12 cellular contexts compared by ENCODE assay signal in the genomic region with DNA sequence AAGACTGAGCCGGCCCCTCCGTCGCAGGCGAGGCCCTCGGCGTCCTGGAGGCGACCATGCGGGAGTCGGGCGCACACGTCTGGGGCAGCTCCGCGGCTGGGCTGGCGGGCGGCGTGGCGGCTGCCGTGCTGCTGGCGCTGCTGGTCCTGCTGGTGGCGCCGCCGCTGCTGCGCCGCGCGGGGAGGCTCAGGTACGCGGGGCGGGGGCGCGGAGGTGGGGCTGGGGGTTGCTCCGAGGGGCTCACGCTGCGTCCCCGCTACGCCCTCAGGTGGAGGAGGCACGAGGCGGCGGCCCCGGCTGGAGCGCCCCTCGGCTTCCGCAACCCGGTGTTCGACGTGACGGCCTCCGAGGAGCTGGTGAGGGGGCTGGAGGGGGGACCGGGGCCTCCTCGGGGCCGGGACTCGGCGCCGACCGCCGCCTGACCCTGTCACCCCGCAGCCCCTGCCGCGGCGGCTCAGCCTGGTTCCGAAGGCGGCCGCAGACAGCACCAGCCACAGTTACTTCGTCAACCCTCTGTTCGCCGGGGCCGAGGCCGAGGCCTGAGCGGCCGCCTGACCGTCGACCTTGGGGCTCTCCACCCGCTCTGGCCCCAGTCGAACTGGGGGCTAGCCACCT. TPM values are rescaled to one million over a fixed set of nuclear protein-coding genes. Genes with fewer than 3 reads are reported as not detected.
DNase-seq lines count a peak whose midpoint lies in the region; ATAC-seq and TF ChIP-seq lines count a peak whose summit lies in the region.
"Had no signal": no experiment of that assay in that cellular context is flagged by ENCODE, and none has a peak within 500 bp of the region (broad histone marks: within the 10 kb centered on the region; RNA-seq: fewer than 3 reads in every experiment).

No MANE protein-coding gene starts in this region.

- H3K4me1 Mint-ChIP-seq in stimulated activated naive CD8-positive, alpha-beta T cell treated with anti-CD3 and anti-CD28 coated beads, Interleukin-15, amount 100 ng/mL, for 72 hours, result peaks cover 5% of the 10 kb centered on the region
- H3K4me1 Mint-ChIP-seq in central memory CD8-positive, alpha-beta T cell, result no peaks in the 10 kb centered on the region

- no peak overlapping the region for H3K4me3 ChIP-seq in mucosa of descending colon

- H3K9me3 ChIP-seq in mucosa of descending colon, result no peaks in the 10 kb centered on the region

- TF ChIP-seq CTCF in mucosa of descending colon (IDR thresholded peaks at IDR 0.05), result no peak

- no peak overlapping the region for H3K27ac Mint-ChIP-seq in stimulated activated naive CD8-positive, alpha-beta T cell treated with anti-CD3 and anti-CD28 coated beads, Interleukin-15, amount 100 ng/mL, for 72 hours
- no peak overlapping the region for H3K27ac Mint-ChIP-seq in central memory CD8-positive, alpha-beta T cell (ENCODE audit: low read depth)
- H3K27ac Mint-ChIP-seq: activated T-helper 2 cell treated with anti-CD3 and anti-CD28 coated beads, Interferon-gamma antibody, Interleukin-2, Interleukin-4, amounts not matched to agents 10 μg/mL and 5 μg/mL and 100 μg/mL, durations not matched to agents 14 hours and 24 hours and 36 hours; T-helper 1 cell treated with Interleukin-12 subunit alpha and Interleukin-12 subunit beta and Interleukin-4 antibody, amounts not matched to agents 30 μg/mL and 1 μg/mL, for 36 hours had no signal

- peaks cover 4% of the 10 kb centered on the region for H3K36me3 ChIP-seq in mucosa of descending colon (ENCODE audit: low read depth)

- no peaks in the 10 kb centered on the region for H3K9me3 Mint-ChIP-seq in stimulated activated naive CD8-positive, alpha-beta T cell treated with anti-CD3 and anti-CD28 coated beads, Interleukin-15, amount 100 ng/mL, for 72 hours
- no peaks in the 10 kb centered on the region for H3K9me3 Mint-ChIP-seq in central memory CD8-positive, alpha-beta T cell
- H3K9me3 Mint-ChIP-seq: activated T-helper 2 cell treated with anti-CD3 and anti-CD28 coated beads, Interferon-gamma antibody, Interleukin-2, Interleukin-4, amounts not matched to agents 10 μg/mL and 5 μg/mL and 100 μg/mL, durations not matched to agents 14 hours and 24 hours and 36 hours; T-helper 1 cell treated with Interleukin-12 subunit alpha and Interleukin-12 subunit beta and Interleukin-4 antibody, amounts not matched to agents 30 μg/mL and 1 μg/mL, for 36 hours had no signal

- ATAC-seq in stimulated activated naive CD8-positive, alpha-beta T cell treated with anti-CD3 and anti-CD28 coated beads, Interleukin-15, amount 100 ng/mL, for 72 hours, result peak; percentile 6
- no peak for ATAC-seq in stimulated activated naive CD8-positive, alpha-beta T cell treated with anti-CD3 and anti-CD28 coated beads, Interleukin-15, Interleukin-2, amounts not matched to agents 100 U/mL and 50 U/mL, for 24 hours
- ATAC-seq in central memory CD8-positive, alpha-beta T cell (replicated peaks; ENCODE audit: extremely low read depth, poor library complexity, severe bottlenecking), result no peak
- ATAC-seq in mucosa of descending colon (peak; percentile 4), GM21526 (IDR thresholded peaks at IDR 0.05; ENCODE audit: low FRiP score, unreplicated experiment) (no peak), GM19395 (IDR thresholded peaks at IDR 0.05; ENCODE audit: unreplicated experiment) (no peak)

- peaks cover 2% of the 10 kb centered on the region for H3K36me3 Mint-ChIP-seq in central memory CD8-positive, alpha-beta T cell (ENCODE audit: insufficient read depth)

- no peak for DNase-seq in stimulated activated naive CD8-positive, alpha-beta T cell treated with anti-CD3 and anti-CD28 coated beads, Interleukin-15, amount 100 ng/mL, for 72 hours
- DNase-seq in stimulated activated naive CD8-positive, alpha-beta T cell treated with anti-CD3 and anti-CD28 coated beads, Interleukin-15, Interleukin-2, amounts not matched to agents 100 U/mL and 50 U/mL, for 24 hours, result no peak
- DNase-seq in central memory CD8-positive, alpha-beta T cell (ENCODE audit: low spot score in 2 of 2), result no peak
- DNase-seq in mucosa of descending colon (peak in 1 of 3 donors; percentile 58), hypothalamus (lab: John Stamatoyannopoulos, UW) (no peak), mucosa of gallbladder (ENCODE audit: low spot score) (no peak)
- DNase-seq: DND-41, midbrain had no signal

- no peak overlapping the region for H3K4me3 Mint-ChIP-seq in stimulated activated naive CD8-positive, alpha-beta T cell treated with anti-CD3 and anti-CD28 coated beads, Interleukin-15, amount 100 ng/mL, for 72 hours
- H3K4me3 Mint-ChIP-seq in central memory CD8-positive, alpha-beta T cell, result peak overlapping the region; percentile 46
- H3K4me3 Mint-ChIP-seq: T-helper 1 cell treated with Interleukin-12 subunit alpha and Interleukin-12 subunit beta and Interleukin-4 antibody, amounts not matched to agents 30 μg/mL and 1 μg/mL, for 36 hours had no signal

- intact Hi-C loops in mucosa of descending colon (cut with DNase I, micrococcal nuclease), result no loop called here

- H3K27me3 Mint-ChIP-seq in stimulated activated naive CD8-positive, alpha-beta T cell treated with anti-CD3 and anti-CD28 coated beads, Interleukin-15, amount 100 ng/mL, for 72 hours, result peaks cover 33% of the 10 kb centered on the region
- peaks cover 10% of the 10 kb centered on the region for H3K27me3 Mint-ChIP-seq in central memory CD8-positive, alpha-beta T cell

- H3K4me1 ChIP-seq in mucosa of descending colon (ENCODE audit: low read depth), result peaks cover 18% of the 10 kb centered on the region

RNA-seq across cellular contexts. Expression of a gene that starts 7.8 kb away (rescaled TPM):
- total RNA-seq in mucosa of descending colon (100 to 1,000 TPM; 128 to 486 (median 198) TPM), mucosa of gallbladder (204 TPM)

Comparison
In these comparisons a context has a peak if more than half of its experiments do, and no peak if none do; other contexts are left out.
1. ATAC-seq: peak in stimulated activated naive CD8-positive, alpha-beta T cell treated with anti-CD3 and anti-CD28 coated beads, Interleukin-15, amount 100 ng/mL, for 72 hours (single experiment) and mucosa of descending colon (single experiment); none in stimulated activated naive CD8-positive, alpha-beta T cell treated with anti-CD3 and anti-CD28 coated beads, Interleukin-15, Interleukin-2, amounts not matched to agents 100 U/mL and 50 U/mL, for 24 hours (single experiment), central memory CD8-positive, alpha-beta T cell (single experiment), GM21526 (single experiment) and GM19395 (single experiment).